ENCODE assay signal across 11 cellular contexts in genomic region chr1:18302788-18303413, GRCh38.
DNase-seq lines count a peak whose midpoint lies in the region; ATAC-seq and TF ChIP-seq lines count a peak whose summit lies in the region.
"Had no signal": no experiment of that assay in that cellular context is flagged by ENCODE, and none has a peak within 500 bp of the region (broad histone marks: within the 10 kb centered on the region; RNA-seq: fewer than 3 reads in every experiment).

No MANE protein-coding gene starts in this region.

- ATAC-seq in foreskin keratinocyte = no peak
- ATAC-seq in HG03469 (IDR thresholded peaks at IDR 0.05; ENCODE audit: unreplicated experiment) = no peak
- no peak for ATAC-seq in HG03097 (IDR thresholded peaks at IDR 0.05; ENCODE audit: low FRiP score, unreplicated experiment)

- no peak overlapping the region for H3K4me3 ChIP-seq in OCI-LY7 (ENCODE audit: low read depth, low read length, poor library complexity, severe bottlenecking)
- H3K4me3 ChIP-seq: Peyer's patch had no signal

- CTCF ChIA-PET in OCI-LY7 (lab: Charles Lee; ENCODE audit: unreplicated experiment) = interaction anchor here (0.7 kb wide), 1 partner anchor 68 kb away, joined by 7 read pairs; no protein-coding TSS in a partner anchor

- H3K4me2 ChIP-seq in OCI-LY7 (ENCODE audit: low read length) = no peak overlapping the region

- no peaks in the 10 kb centered on the region for H3K36me3 ChIP-seq in OCI-LY7 (ENCODE audit: insufficient read depth, low read length)
- H3K36me3 ChIP-seq: Peyer's patch had no signal

- H3K4me1 ChIP-seq in OCI-LY7 (ENCODE audit: insufficient read depth, low read length, poor library complexity, severe bottlenecking) = no peaks in the 10 kb centered on the region
- no peaks in the 10 kb centered on the region for H3K4me1 ChIP-seq in foreskin keratinocyte
- H3K4me1 ChIP-seq: Peyer's patch had no signal

- no peaks in the 10 kb centered on the region for H3K9me2 ChIP-seq in OCI-LY7 (ENCODE audit: insufficient read depth, low read length)

- no peaks in the 10 kb centered on the region for H3K79me2 ChIP-seq in OCI-LY7 (ENCODE audit: insufficient read depth, low read depth, low read length)

- TF ChIP-seq CTCF in 22Rv1 (IDR thresholded peaks at IDR 0.05) = peak; percentile 66
- peak; percentile 98 for TF ChIP-seq CTCF in OCI-LY7 (conservative IDR thresholded peaks at IDR 0.05; ENCODE audit: low read length)
- peak; percentile 38 for TF ChIP-seq CTCF in foreskin keratinocyte (conservative IDR thresholded peaks at IDR 0.05)

- H3K27ac ChIP-seq in 22Rv1 = no peak overlapping the region
- no peak overlapping the region for H3K27ac ChIP-seq in OCI-LY7 (ENCODE audit: low read depth, low read length, poor library complexity, severe bottlenecking)
- no peak overlapping the region for H3K27ac ChIP-seq in foreskin keratinocyte
- H3K27ac ChIP-seq: epithelial cell of prostate, Peyer's patch had no signal

- POLR2A ChIA-PET in OCI-LY7 (lab: Charles Lee) = interaction anchor here (0.6 kb wide), 1 partner anchor 232 kb away, joined by 3 read pairs; no protein-coding TSS in a partner anchor

- H3K27me3 ChIP-seq in foreskin keratinocyte = no peaks in the 10 kb centered on the region
- H3K27me3 ChIP-seq: Peyer's patch had no signal

- no peak overlapping the region for H2AFZ ChIP-seq in OCI-LY7 (ENCODE audit: low read length)

- BruUV-seq in OCI-LY7 (replicated peaks; lab: Mats Ljungman, UMichigan) = no TSS peak

- H3K9me3 ChIP-seq in OCI-LY7 (ENCODE audit: low read length) = no peaks in the 10 kb centered on the region
- H3K9me3 ChIP-seq: Peyer's patch had no signal

- H4K20me1 ChIP-seq in OCI-LY7 (ENCODE audit: insufficient read depth, low read length) = no peaks in the 10 kb centered on the region

- intact Hi-C loops in OCI-LY7 (cut with micrococcal nuclease; ENCODE audit: unreplicated experiment) = loop anchor here (2.0 to 10.0 kb wide), 3 partner anchors 198 to 380 kb away; partner anchors contain the start of gene IGSF21

- DNase-seq in D341Med (ENCODE audit: low spot score) (peak; percentile 55), OCI-LY7 (ENCODE audit: low spot score) (peak; percentile 54), foreskin keratinocyte (no peak), NOMO-1 (lab: John Stamatoyannopoulos, UW; ENCODE audit: unreplicated experiment in 2 of 2) (no peak), activated gamma-delta T cell (lab: John Stamatoyannopoulos, UW) (no peak)
- DNase-seq: GF-D8 had no signal

Comparison
In these comparisons a context has a peak if more than half of its experiments do, and no peak if none do; other contexts are left out.
1. CTCF ChIP-seq: peak in every context shown above with its lines; median percentile 98 in OCI-LY7; 66 in 22Rv1; 38 in foreskin keratinocyte.
2. DNase-seq: peak in D341Med (single experiment) and OCI-LY7 (single experiment); none in foreskin keratinocyte (0 of 2), NOMO-1 (0 of 2) and activated gamma-delta T cell (single experiment).